Comparison of ENCODE assay signal across 7 cellular contexts in the genomic region with DNA sequence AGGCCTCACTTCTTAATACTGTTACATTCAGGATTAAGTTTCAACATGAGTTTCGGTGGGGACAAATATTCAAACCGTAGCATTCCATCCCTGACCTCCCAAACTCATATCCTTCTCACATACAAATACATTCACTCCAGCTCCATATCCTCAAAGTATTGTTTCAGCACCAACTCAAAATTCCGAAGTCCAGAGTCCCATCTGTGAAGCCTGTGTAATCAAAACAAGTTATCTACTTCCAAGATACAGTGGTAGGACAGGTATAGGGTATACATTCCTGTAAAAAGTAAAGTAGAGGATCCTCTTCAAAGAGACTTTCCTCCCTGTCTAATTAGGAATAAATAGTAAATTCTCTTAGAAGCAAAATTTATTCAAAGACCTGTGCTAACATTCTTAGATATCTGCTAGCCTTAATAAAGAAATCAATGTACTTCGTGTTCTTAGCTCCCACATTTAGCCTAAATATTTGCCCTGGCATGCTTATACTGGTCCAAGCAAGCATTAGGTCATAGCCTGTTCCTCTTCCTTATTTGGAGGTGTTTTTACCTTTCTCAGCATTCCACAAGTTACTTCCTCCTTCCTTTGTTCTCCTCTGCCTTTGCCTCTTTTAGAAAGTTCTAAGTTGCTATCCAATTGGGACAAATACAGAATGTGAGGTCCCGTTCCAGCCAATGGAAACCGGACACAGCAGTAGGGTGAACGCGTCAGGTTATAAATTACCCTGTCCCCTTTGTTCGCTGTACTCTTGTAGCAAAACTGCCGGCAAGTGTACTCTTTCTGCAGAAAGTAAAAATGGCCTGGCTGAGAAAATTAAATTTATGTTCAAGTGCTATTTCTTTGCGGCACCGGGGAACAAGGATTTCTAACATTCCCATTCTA. TPM values are rescaled to one million over a fixed set of nuclear protein-coding genes. Genes with fewer than 3 reads are reported as not detected.
DNase-seq lines count a peak whose midpoint lies in the region; ATAC-seq, FAIRE-seq and TF ChIP-seq lines count a peak whose summit lies in the region.
"Not testable (repeated sequence)": the region's sequence is repeated elsewhere in the genome, so short reads cannot be mapped to it uniquely, and the experiment has no call there.

No MANE protein-coding gene starts in this region.

- peaks cover 14% of the 10 kb centered on the region for H3K9me3 Mint-ChIP-seq in Caco-2 (ENCODE audit: unreplicated experiment)

- H2AFZ ChIP-seq in HepG2 (ENCODE audit: low read length), result not testable (repeated sequence)

- not testable (repeated sequence) for H3K4me3 ChIP-seq in Caco-2 (ENCODE audit: low read depth, low read length); HUES64 (ENCODE audit: low read length); ascending aorta; bronchial epithelial cell (ENCODE audit: low read depth, low read length); esophagus squamous epithelium; HepG2 (replicated peaks in 1 of 3; ENCODE audit: insufficient read depth in 1 of 3, low read depth in 2 of 3, low read length in 3 of 3); small intestine (ENCODE audit: low read depth in 1 of 2, low read length in 2 of 2)

- not testable (repeated sequence) for TF ChIP-seq RAD21 in HepG2 (CRISPR knock-in tag; IDR thresholded peaks at IDR 0.05)

- not testable (repeated sequence) for H3K27me3 ChIP-seq in Caco-2 (replicated peaks; ENCODE audit: control insufficient read depth, insufficient read depth, low read length); HUES64 (ENCODE audit: insufficient read depth, low read length); ascending aorta; bronchial epithelial cell (ENCODE audit: control insufficient read depth, insufficient read depth, low read length); esophagus squamous epithelium; HepG2 (ENCODE audit: control insufficient read depth in 1 of 2, insufficient read depth in 2 of 2, low read length in 2 of 2); small intestine (ENCODE audit: control insufficient read depth in 2 of 2, insufficient read depth in 2 of 2, low read length in 2 of 2)

- H3K27ac ChIP-seq in HUES64 (ENCODE audit: low read depth, low read length) (peak overlapping the region; percentile 74), ascending aorta (peak overlapping the region; percentile 75 to 88), esophagus squamous epithelium (peak overlapping the region; percentile 43 to 79 (median 54))
- H3K27ac ChIP-seq in HepG2 (ENCODE audit: extremely low read length, insufficient read depth, low read length); small intestine (ENCODE audit: low read depth in 1 of 2, low read length in 1 of 2): not testable (repeated sequence)

- DNase-seq in Caco-2, result peak; percentile 25 to 38
- DNase-seq in ascending aorta (ENCODE audit: low spot score in 2 of 2); esophagus squamous epithelium (lab: John Stamatoyannopoulos, UW): not testable (repeated sequence)
- peak; percentile 59 for DNase-seq in bronchial epithelial cell (ENCODE audit: low read depth)
- DNase-seq in HepG2 (ENCODE audit: low spot score), result peak; percentile 54
- peak; percentile 5 for DNase-seq in small intestine

- peaks cover 22% of the 10 kb centered on the region for H3K4me1 Mint-ChIP-seq in Caco-2 (ENCODE audit: low read depth, unreplicated experiment)

- peak; percentile 66 for ATAC-seq in HepG2

- not testable (repeated sequence) for TF ChIP-seq POLR2A in esophagus squamous epithelium (IDR thresholded peaks at IDR 0.05); HepG2 (IDR thresholded peaks at IDR 0.05; ENCODE audit: insufficient read depth in 1 of 2, low read depth in 2 of 2, low read length in 2 of 2)

- H3K4me2 ChIP-seq in HepG2 (ENCODE audit: low read depth, low read length), result not testable (repeated sequence)

- H3K4me1 ChIP-seq in Caco-2 (peaks cover 27% of the 10 kb centered on the region), ascending aorta (peaks cover 0 to 18% of the 10 kb centered on the region in 2 donors), esophagus squamous epithelium (peaks cover 0 to 26% (median 6%) of the 10 kb centered on the region in 3 donors), HepG2 (ENCODE audit: insufficient read depth, low read length) (peaks cover 18% of the 10 kb centered on the region)
- not testable (repeated sequence) for H3K4me1 ChIP-seq in HUES64 (ENCODE audit: insufficient read depth, low read length); small intestine (ENCODE audit: control insufficient read depth in 2 of 2, insufficient read depth in 1 of 2, low read depth in 1 of 2, low read length in 1 of 2)

- TF ChIP-seq EP300 in HepG2 (IDR thresholded peaks at IDR 0.05; ENCODE audit: low read depth in 2 of 2, low read length in 2 of 2); HepG2 (CRISPR knock-in tag; IDR thresholded peaks at IDR 0.05; ENCODE audit: borderline replicate concordance): not testable (repeated sequence)

- FAIRE-seq in bronchial epithelial cell (lab: Jason Lieb, UNC), result peak; percentile 64
- not testable (repeated sequence) for FAIRE-seq in HepG2 (lab: Jason Lieb, UNC); small intestine (lab: Jason Lieb, UNC)

- in situ Hi-C loops in HepG2 (cut with HindIII; ENCODE audit: extremely low pct_ligation_motif_present, low pct_unique_long_range_greater_than_20kb), result loop anchor here (5.0 kb wide), 1 partner anchor 192 kb away; no protein-coding TSS in a partner anchor

- CTCF ChIA-PET in Caco-2 (lab: Charles Lee), result interaction anchor here (0.7 kb wide), 1 partner anchor 700 kb away, joined by 3 read pairs; no protein-coding TSS in a partner anchor
- CTCF ChIA-PET in HepG2 (lab: Yijun Ruan, JAX; ENCODE audit: low intra/inter-chr PET ratio, low total read pairs), result not testable (repeated sequence)

- H3K9me3 ChIP-seq in Caco-2, result peaks cover 12% of the 10 kb centered on the region
- H3K9me3 ChIP-seq in HUES64 (ENCODE audit: insufficient read depth, low read depth, low read length); ascending aorta; esophagus squamous epithelium; HepG2 (ENCODE audit: low read length); small intestine (ENCODE audit: control insufficient read depth, low read depth): not testable (repeated sequence)

- POLR2A ChIA-PET in Caco-2 (lab: Charles Lee), result interaction anchor here (0.6 to 0.8 kb wide), 2 partner anchors 72 to 392 kb away, joined by 4 to 10 read pairs; no protein-coding TSS in a partner anchor
- POLR2A ChIA-PET in HepG2 (lab: Yijun Ruan, JAX), result not testable (repeated sequence)

- H3K36me3 Mint-ChIP-seq in Caco-2 (ENCODE audit: insufficient read depth, unreplicated experiment), result peaks cover 35% of the 10 kb centered on the region

- not testable (repeated sequence) for H3K79me2 ChIP-seq in HepG2 (ENCODE audit: insufficient read depth, low read length)

- TF ChIP-seq CTCF in Caco-2 (IDR thresholded peaks at IDR 0.05; ENCODE audit: insufficient read depth in 1 of 2, low read depth in 1 of 2, low read length in 1 of 2, severe bottlenecking in 1 of 2, unreplicated experiment in 1 of 2); ascending aorta (IDR thresholded peaks at IDR 0.05); bronchial epithelial cell (IDR thresholded peaks at IDR 0.05; ENCODE audit: insufficient read depth, low read length, severe bottlenecking); esophagus squamous epithelium (IDR thresholded peaks at IDR 0.05); HepG2 (CRISPR knock-in tag; IDR thresholded peaks at IDR 0.05): not testable (repeated sequence)

- H3K9ac ChIP-seq in HUES64 (ENCODE audit: low read depth, low read length), result peak overlapping the region; percentile 42; the same call in 1 of the 2 replicates
- H3K9ac ChIP-seq in HepG2 (ENCODE audit: insufficient read depth, low read depth, low read length), result not testable (repeated sequence)

- peak overlapping the region; percentile 58 for H3K27ac Mint-ChIP-seq in Caco-2 (ENCODE audit: unreplicated experiment)

- intact Hi-C loops in Caco-2 (cut with micrococcal nuclease; ENCODE audit: unreplicated experiment), result loop anchor here (1.0 to 5.0 kb wide), 2 partner anchors 40 to 77 kb away; partner anchors contain the start of gene HIBCH
- intact Hi-C loops in ascending aorta (cut with DNase I); esophagus squamous epithelium (cut with DNase I); HepG2 (cut with micrococcal nuclease; ENCODE audit: unreplicated experiment): not testable (repeated sequence)

- WGBS in HUES64, result 96% methylated on average over 12 of the region's 12 CpGs
- 54 to 78% methylated on average over 5 to 12 of the region's 12 CpGs for WGBS in esophagus squamous epithelium, 2 donors
- 82% methylated on average over 12 of the region's 12 CpGs for WGBS in HepG2 (ENCODE audit: low lambda C conversion rate)
- 86 to 92% (median 90%) methylated on average over 12 of the region's 12 CpGs for WGBS in small intestine, 3 donors

- not testable (repeated sequence) for H4K20me1 ChIP-seq in HepG2 (ENCODE audit: insufficient read depth, low read length)

- not testable (repeated sequence) for H3K27me3 Mint-ChIP-seq in Caco-2 (ENCODE audit: insufficient read depth, unreplicated experiment)

- H3K36me3 ChIP-seq in Caco-2 (ENCODE audit: control insufficient read depth, insufficient read depth, low read length); ascending aorta; bronchial epithelial cell (ENCODE audit: control insufficient read depth, insufficient read depth, low read length); small intestine (ENCODE audit: control insufficient read depth in 2 of 2, insufficient read depth in 2 of 2, low read length in 2 of 2): not testable (repeated sequence)
- peaks cover 19% of the 10 kb centered on the region for H3K36me3 ChIP-seq in HUES64 (ENCODE audit: insufficient read depth, low read length)
- peaks cover 0 to 52% (median 0%) of the 10 kb centered on the region in 3 donors for H3K36me3 ChIP-seq in esophagus squamous epithelium
- peaks cover 3 to 13% of the 10 kb centered on the region in 2 experiments; a peak in 3 of 5 replicates for H3K36me3 ChIP-seq in HepG2 (replicated peaks in 1 of 2; ENCODE audit: control insufficient read depth in 1 of 2, insufficient read depth in 2 of 2, low read length in 2 of 2)

- TSS peak; percentile 53 for BruUV-seq in Caco-2 (replicated peaks; lab: Mats Ljungman, UMichigan)
- BruUV-seq in HepG2 (replicated peaks; lab: Mats Ljungman, UMichigan), result not testable (repeated sequence)

- H3K4me3 Mint-ChIP-seq in Caco-2 (ENCODE audit: unreplicated experiment), result peak overlapping the region; percentile 15

RNA-seq across cellular contexts. Expression of gene HIBCH, which starts 40.1 kb away (rescaled TPM):
- 32.0 and 34.4 TPM in 2 replicates for total RNA-seq in Caco-2 (2022)
- polyA plus RNA-seq in HUES64 (2013, experiment 1 of 2), result 20.7 TPM
- polyA plus RNA-seq in HUES64 (2013, experiment 2 of 2), result 23.4 TPM
- 3.7 TPM for total RNA-seq in ascending aorta
- 4.7 and 9.3 TPM in 2 replicates for total RNA-seq in bronchial epithelial cell
- 10 to 100 TPM; 20.9 to 31.5 (median 29.9) TPM for total RNA-seq in esophagus squamous epithelium
- total RNA-seq in HepG2 (2016; rRNA removed; fragmentation: Illumina TruSeq; extraction: Trizol), result 49.5 and 67.0 TPM in 2 replicates
- 9.9 and 10.7 TPM in 2 replicates for total RNA-seq in HepG2 (2016; cell fraction: cytosol; rRNA removed; fragmentation: Illumina TruSeq; extraction: Trizol; ENCODE audit: low read depth)
- total RNA-seq in HepG2 (2016; cell fraction: insoluble cytoplasmic fraction; rRNA removed; fragmentation: Illumina TruSeq; extraction: Trizol), result 46.9 and 68.2 TPM in 2 replicates
- 11.0 and 12.8 TPM in 2 replicates for total RNA-seq in HepG2 (2016; cell fraction: membrane; rRNA removed; fragmentation: Illumina TruSeq; extraction: Trizol)
- 64.0 and 64.7 TPM in 2 replicates for total RNA-seq in HepG2 (2016; cell fraction: nucleus; rRNA removed; fragmentation: Illumina TruSeq; extraction: Trizol)
- polyA plus RNA-seq in HepG2 (2011; rRNA removed), result 17.8 and 18.8 TPM in 2 replicates
- polyA plus RNA-seq in HepG2 (2011; cell fraction: cytosol; rRNA removed), result 6.4 and 8.3 TPM in 2 replicates
- 14.6 and 25.8 TPM in 2 replicates for polyA plus RNA-seq in HepG2 (2011; cell fraction: nucleus; rRNA removed)
- polyA plus RNA-seq in HepG2 (2012), result 27.5 and 40.7 TPM in 2 replicates
- polyA plus RNA-seq in HepG2 (2016; cell fraction: cytosol; fragmentation: Illumina TruSeq; extraction: Trizol; ENCODE audit: low read depth), result 6.9 and 7.7 TPM in 2 replicates
- 63.7 and 68.2 TPM in 2 replicates for polyA plus RNA-seq in HepG2 (2016; cell fraction: insoluble cytoplasmic fraction; fragmentation: Illumina TruSeq; extraction: Trizol; ENCODE audit: low read depth)
- polyA plus RNA-seq in HepG2 (2016; cell fraction: membrane; fragmentation: Illumina TruSeq; extraction: Trizol; ENCODE audit: low read depth), result 9.3 and 9.4 TPM in 2 replicates
- polyA plus RNA-seq in HepG2 (2016; cell fraction: nucleus; fragmentation: Illumina TruSeq; extraction: Trizol; ENCODE audit: insufficient read depth, low read depth), result 45.2 and 47.6 TPM in 2 replicates
- 6.3 and 18.5 TPM in 2 replicates for polyA minus RNA-seq in HepG2 (2011; rRNA and poly(A)+ RNA removed; ENCODE audit: low replicate concordance)
- 8.9 and 9.9 TPM in 2 replicates for polyA minus RNA-seq in HepG2 (2011; cell fraction: cytosol; rRNA and poly(A)+ RNA removed)
- 88.3 and 98.2 TPM in 2 replicates for polyA minus RNA-seq in HepG2 (2011; cell fraction: nucleus; rRNA and poly(A)+ RNA removed)
- 10 to 100 TPM; 27.0 to 45.5 (median 28.6) TPM for polyA plus RNA-seq in small intestine
